In the genomic region with DNA sequence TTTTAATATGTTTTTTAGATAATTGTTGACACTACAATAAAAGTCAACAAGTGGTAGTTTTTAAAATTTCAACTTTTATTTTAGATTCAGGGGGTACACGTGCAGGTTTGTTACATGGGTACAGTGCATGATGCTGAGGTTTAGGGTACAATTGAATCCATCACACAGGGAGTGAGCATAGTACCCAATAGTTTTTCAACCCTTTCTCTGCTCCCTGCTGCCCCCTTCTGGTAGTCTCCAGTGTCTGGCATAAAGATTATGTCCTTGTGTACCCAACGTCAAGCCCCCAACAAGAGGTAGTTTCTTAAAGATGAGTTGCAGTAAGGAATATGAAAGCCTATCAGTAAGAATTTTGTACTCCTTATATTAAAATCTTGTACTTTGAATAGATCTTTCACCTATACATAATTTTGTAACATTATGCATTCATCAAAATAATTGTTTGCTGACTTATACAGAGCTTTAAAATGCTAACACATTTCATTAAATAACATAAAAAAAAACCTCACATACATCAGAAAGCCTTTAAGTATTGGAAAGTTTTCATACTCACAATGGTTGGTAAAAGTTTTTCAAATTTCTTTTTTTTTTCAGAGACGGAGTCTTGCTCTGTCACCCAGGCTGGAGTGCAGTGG, we compare ENCODE assay signal across 8 cellular contexts.
DNase-seq lines count a peak whose midpoint lies in the region; ATAC-seq and TF ChIP-seq lines count a peak whose summit lies in the region.

No MANE protein-coding gene starts in this region.

- no peak overlapping the region for H3K4me3 ChIP-seq in Loucy (ENCODE audit: low read length, poor library complexity, severe bottlenecking)

- H3K9ac ChIP-seq in Loucy (ENCODE audit: low read depth, low read length, poor library complexity, severe bottlenecking), result no peak overlapping the region

- ATAC-seq in SK-N-SH treated with all-trans-retinoic acid at 6 μM for 48 hours, result peak; percentile 93

- H3K27me3 ChIP-seq in Loucy (ENCODE audit: insufficient read depth, low read length, poor library complexity, severe bottlenecking), result no peaks in the 10 kb centered on the region

- H4K20me1 ChIP-seq in Loucy (ENCODE audit: insufficient read depth, low read length, poor library complexity, severe bottlenecking), result no peaks in the 10 kb centered on the region

- H3K9me2 ChIP-seq in Loucy (replicated peaks; ENCODE audit: low read depth, low read length), result no peaks in the 10 kb centered on the region

- no peaks in the 10 kb centered on the region for H3K36me3 ChIP-seq in Loucy (ENCODE audit: insufficient read depth, low read length)

- no peaks in the 10 kb centered on the region for H3K79me2 ChIP-seq in Loucy (ENCODE audit: insufficient read depth, low read length)

- no peak overlapping the region for H3K4me2 ChIP-seq in Loucy (ENCODE audit: low read depth, low read length, poor library complexity, severe bottlenecking)

- no peaks in the 10 kb centered on the region for H3F3A ChIP-seq in Loucy (ENCODE audit: low read depth)

- no peaks in the 10 kb centered on the region for H3K9me3 ChIP-seq in Loucy (ENCODE audit: insufficient read depth, low read depth, low read length)

- DNase-seq in D341Med (ENCODE audit: low spot score) (peak; percentile 53), GM20000 (ENCODE audit: low spot score) (peak; percentile 61), hypothalamus (lab: John Stamatoyannopoulos, UW) (peak in 26 of 51 donors; percentile 3 to 66 (median 16)), cerebellar nuclear complex (lab: John Stamatoyannopoulos, UW) (no peak)
- DNase-seq in activated naive CD4-positive, alpha-beta T cell treated with anti-CD3 and anti-CD28 coated beads, Interleukin-2, amount 50 U/mL, for 16 hours, result peak; percentile 77
- peak; percentile 63 to 86 for DNase-seq in stimulated activated CD4-positive, alpha-beta T cell treated with anti-CD3 and anti-CD28 coated beads, Interleukin-1b, Interleukin-23, amount 100 ng/mL, for 4 hours (ENCODE audit: low read depth in 2 of 2)

- H2AFZ ChIP-seq in Loucy (ENCODE audit: low read length), result no peak overlapping the region

- TF ChIP-seq CTCF in GM20000 (IDR thresholded peaks at IDR 0.05; ENCODE audit: extremely low read depth, missing control alignments) (peak; percentile 59), Loucy (conservative IDR thresholded peaks at IDR 0.05; ENCODE audit: low read length) (peak; percentile 82)

- peaks cover 2% of the 10 kb centered on the region for H3K4me1 ChIP-seq in Loucy (ENCODE audit: insufficient read depth, low read length, poor library complexity, severe bottlenecking)

TF ChIP-seq in SK-N-SH treated with all-trans-retinoic acid at 6 μM for 48 hours, 23 proteins besides CTCF, POLR2A, EP300 and RAD21:
- TF ChIP-seq OSR1 (CRISPR knock-in tag; IDR thresholded peaks at IDR 0.05) (no peak), POU6F1 (CRISPR knock-in tag; IDR thresholded peaks at IDR 0.05; ENCODE audit: borderline replicate concordance, low read depth) (no peak), ZC3H10 (CRISPR knock-in tag; IDR thresholded peaks at IDR 0.05) (no peak), ARNTL (CRISPR knock-in tag; IDR thresholded peaks at IDR 0.05; ENCODE audit: borderline replicate concordance, low read depth) (no peak), TSHZ2 (CRISPR knock-in tag; IDR thresholded peaks at IDR 0.05) (no peak), ZNF70 (CRISPR knock-in tag; IDR thresholded peaks at IDR 0.05) (no peak), ZNF8 (CRISPR knock-in tag; IDR thresholded peaks at IDR 0.05) (no peak), ZNF565 (CRISPR knock-in tag; conservative IDR thresholded peaks at IDR 0.05; ENCODE audit: low read depth) (no peak), ESRRG (CRISPR knock-in tag; IDR thresholded peaks at IDR 0.05) (no peak), RARB (CRISPR knock-in tag; IDR thresholded peaks at IDR 0.05) (no peak), ZFP30 (CRISPR knock-in tag; IDR thresholded peaks at IDR 0.05) (no peak), ISL1 (CRISPR knock-in tag; IDR thresholded peaks at IDR 0.05) (no peak), GLIS3 (CRISPR knock-in tag; IDR thresholded peaks at IDR 0.05) (no peak), BACH2 (CRISPR knock-in tag; IDR thresholded peaks at IDR 0.05; ENCODE audit: borderline replicate concordance) (no peak)
- TF ChIP-seq, protein P1, sequence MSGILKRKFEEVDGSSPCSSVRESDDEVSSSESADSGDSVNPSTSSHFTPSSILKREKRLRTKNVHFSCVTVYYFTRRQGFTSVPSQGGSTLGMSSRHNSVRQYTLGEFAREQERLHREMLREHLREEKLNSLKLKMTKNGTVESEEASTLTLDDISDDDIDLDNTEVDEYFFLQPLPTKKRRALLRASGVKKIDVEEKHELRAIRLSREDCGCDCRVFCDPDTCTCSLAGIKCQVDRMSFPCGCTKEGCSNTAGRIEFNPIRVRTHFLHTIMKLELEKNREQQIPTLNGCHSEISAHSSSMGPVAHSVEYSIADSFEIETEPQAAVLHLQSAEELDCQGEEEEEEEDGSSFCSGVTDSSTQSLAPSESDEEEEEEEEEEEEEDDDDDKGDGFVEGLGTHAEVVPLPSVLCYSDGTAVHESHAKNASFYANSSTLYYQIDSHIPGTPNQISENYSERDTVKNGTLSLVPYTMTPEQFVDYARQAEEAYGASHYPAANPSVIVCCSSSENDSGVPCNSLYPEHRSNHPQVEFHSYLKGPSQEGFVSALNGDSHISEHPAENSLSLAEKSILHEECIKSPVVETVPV (CRISPR knock-in tag; IDR thresholded peaks at IDR 0.05), result no peak

Comparison
In these comparisons a context has a peak if more than half of its experiments do, and no peak if none do; other contexts are left out.
1. DNase-seq: peak in D341Med (single experiment), GM20000 (single experiment), activated naive CD4-positive, alpha-beta T cell treated with anti-CD3 and anti-CD28 coated beads, Interleukin-2, amount 50 U/mL, for 16 hours (single experiment), hypothalamus (26 of 51) and stimulated activated CD4-positive, alpha-beta T cell treated with anti-CD3 and anti-CD28 coated beads, Interleukin-1b, Interleukin-23, amount 100 ng/mL, for 4 hours (2 of 2); none in cerebellar nuclear complex (0 of 2).